15 cellular contexts compared by ENCODE assay signal in the genomic region with DNA sequence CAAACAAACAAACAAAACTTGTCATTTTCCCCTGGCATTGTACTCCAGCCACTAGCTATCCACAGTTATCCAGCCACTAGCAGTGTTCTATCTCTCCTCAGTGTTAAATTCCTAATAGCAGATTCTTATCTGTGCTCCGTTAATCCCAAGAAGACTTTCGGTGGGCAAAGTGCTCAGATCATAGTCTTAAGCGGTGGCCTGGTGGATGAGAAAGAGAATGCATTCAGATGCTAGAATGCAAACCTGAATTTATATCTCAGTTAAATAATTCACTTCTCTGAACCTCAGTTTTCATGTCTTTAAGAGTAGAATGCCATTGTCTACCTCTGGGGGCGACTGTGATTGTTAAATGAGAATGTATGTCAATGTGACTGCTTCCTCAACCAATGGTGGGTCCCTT. TPM values are rescaled to one million over a fixed set of nuclear protein-coding genes. Genes with fewer than 3 reads are reported as not detected.
DNase-seq lines count a peak whose midpoint lies in the region; ATAC-seq and TF ChIP-seq lines count a peak whose summit lies in the region.
"Had no signal": no experiment of that assay in that cellular context is flagged by ENCODE, and none has a peak within 500 bp of the region (broad histone marks: within the 10 kb centered on the region; RNA-seq: fewer than 3 reads in every experiment).

No MANE protein-coding gene starts in this region.

- H2BK12ac ChIP-seq in neuronal stem cell (ENCODE audit: low read length): no peak overlapping the region

- no peak overlapping the region for H2AK5ac ChIP-seq in neuronal stem cell (ENCODE audit: low read depth, low read length)

- BruUV-seq in OCI-LY7 (replicated peaks; lab: Mats Ljungman, UMichigan): no TSS peak

- H3K4me3 ChIP-seq in OCI-LY7 (ENCODE audit: low read depth, low read length, poor library complexity, severe bottlenecking) (no peak overlapping the region), endodermal cell (ENCODE audit: low read length) (no peak overlapping the region), neuronal stem cell (ENCODE audit: low read length in 2 of 2) (no peak overlapping the region)
- H3K4me3 ChIP-seq: A549, GM12878 had no signal

- no peak overlapping the region for H2BK15ac ChIP-seq in neuronal stem cell (ENCODE audit: low read length)

- H3K27me3 ChIP-seq in endodermal cell (ENCODE audit: control insufficient read depth, insufficient read depth, low read length, poor library complexity, severe bottlenecking) (no peaks in the 10 kb centered on the region), neuronal stem cell (ENCODE audit: control insufficient read depth in 3 of 3, insufficient read depth in 3 of 3, low read depth in 1 of 3, low read length in 3 of 3) (no peaks in the 10 kb centered on the region)
- H3K27me3 ChIP-seq: BE2C had no signal

- H3K4me2 ChIP-seq in OCI-LY7 (ENCODE audit: low read length) (no peak overlapping the region), neuronal stem cell (ENCODE audit: insufficient read depth, low read length, poor library complexity, severe bottlenecking) (no peak overlapping the region)
- H3K4me2 ChIP-seq: A549 had no signal

- WGBS in endodermal cell (ENCODE audit: insufficient coverage in 1 of 2, insufficient read length in 1 of 2), 2 experiments: 77 to 83% methylated on average over 1 to 4 of the region's 4 CpGs
- WGBS in neuronal stem cell (ENCODE audit: extremely low coverage in 2 of 2, insufficient read length in 2 of 2, insufficient replicate concordance in 1 of 2), 2 donors: no CpG with 5 or more reads among the region's 4 CpGs

- no peak overlapping the region for H3K18ac ChIP-seq in neuronal stem cell (ENCODE audit: low read length)

- H4K91ac ChIP-seq in neuronal stem cell (ENCODE audit: low read depth, low read length, poor library complexity): no peak overlapping the region

- no peaks in the 10 kb centered on the region for H3K4me1 ChIP-seq in OCI-LY7 (ENCODE audit: insufficient read depth, low read length, poor library complexity, severe bottlenecking)
- H3K4me1 ChIP-seq in endodermal cell (ENCODE audit: control insufficient read depth, insufficient read depth, low read length): no peaks in the 10 kb centered on the region
- H3K4me1 ChIP-seq in neuronal stem cell (ENCODE audit: control insufficient read depth in 2 of 2, insufficient read depth in 1 of 2, low read depth in 1 of 2, low read length in 2 of 2): peaks cover 1 to 14% of the 10 kb centered on the region in 2 donors
- H3K4me1 ChIP-seq: A549, BE2C had no signal

- H4K20me1 ChIP-seq in OCI-LY7 (ENCODE audit: insufficient read depth, low read length): no peaks in the 10 kb centered on the region

- TF ChIP-seq CTCF in OCI-LY7 (conservative IDR thresholded peaks at IDR 0.05; ENCODE audit: low read length) (peak; percentile 34; the same call in 1 of the 2 replicates), endodermal cell (conservative IDR thresholded peaks at IDR 0.05) (peak; percentile 70)

- H2BK5ac ChIP-seq in neuronal stem cell (ENCODE audit: low read length): no peak overlapping the region

- DNase-seq in OCI-LY7 (ENCODE audit: low spot score) (no peak), endodermal cell (no peak), neuronal stem cell (ENCODE audit: low spot score) (no peak), superior temporal gyrus (ENCODE audit: extremely low spot score) (no peak), NCI-H69 (lab: John Stamatoyannopoulos, UW) (no peak)
- DNase-seq: BE2C; CD4-positive, alpha-beta memory T cell; DMS79 had no signal

- H3K9me3 ChIP-seq in OCI-LY7 (ENCODE audit: low read length): no peaks in the 10 kb centered on the region
- no peaks in the 10 kb centered on the region for H3K9me3 ChIP-seq in endodermal cell (ENCODE audit: control insufficient read depth, low read length)
- no peaks in the 10 kb centered on the region for H3K9me3 ChIP-seq in neuronal stem cell (replicated peaks in 1 of 2; ENCODE audit: control insufficient read depth in 2 of 2, insufficient read depth in 1 of 2, low read depth in 1 of 2, low read length in 2 of 2)
- H3K9me3 ChIP-seq: BE2C had no signal

- no peak overlapping the region for H3K23ac ChIP-seq in neuronal stem cell (ENCODE audit: low read depth, low read length, poor library complexity)

- H3K27ac Mint-ChIP-seq in endodermal cell: no peak overlapping the region
- H3K27ac Mint-ChIP-seq: CD4-positive, alpha-beta memory T cell; IgD-negative memory B cell had no signal

- H3K4me1 Mint-ChIP-seq in endodermal cell: peaks cover 15% of the 10 kb centered on the region
- H3K4me1 Mint-ChIP-seq: CD4-positive, alpha-beta memory T cell had no signal

- H3K27ac ChIP-seq in OCI-LY7 (ENCODE audit: low read depth, low read length, poor library complexity, severe bottlenecking): no peak overlapping the region
- H3K27ac ChIP-seq in endodermal cell (ENCODE audit: low read depth, low read length): no peak overlapping the region
- no peak overlapping the region for H3K27ac ChIP-seq in neuronal stem cell (replicated peaks; ENCODE audit: low read length)
- H3K27ac ChIP-seq: A549, C4-2B had no signal

- H3K79me2 ChIP-seq in OCI-LY7 (ENCODE audit: insufficient read depth, low read depth, low read length): no peaks in the 10 kb centered on the region

- CTCF ChIA-PET in OCI-LY7 (lab: Charles Lee; ENCODE audit: unreplicated experiment): no interaction called here

- H3K4ac ChIP-seq in neuronal stem cell (ENCODE audit: low read length): no peak overlapping the region

- intact Hi-C loops in OCI-LY7 (cut with micrococcal nuclease; ENCODE audit: unreplicated experiment): no loop called here

- H3K36me3 Mint-ChIP-seq in endodermal cell (ENCODE audit: low read depth): no peaks in the 10 kb centered on the region
- H3K36me3 Mint-ChIP-seq: CD4-positive, alpha-beta memory T cell; IgD-negative memory B cell had no signal

- no peak overlapping the region for H4K8ac ChIP-seq in neuronal stem cell (ENCODE audit: low read depth, low read length)

- H3K9me2 ChIP-seq in OCI-LY7 (ENCODE audit: insufficient read depth, low read length): no peaks in the 10 kb centered on the region

- no peak for ATAC-seq in GM21526 (IDR thresholded peaks at IDR 0.05; ENCODE audit: low FRiP score, unreplicated experiment)
- ATAC-seq: A549, GM12878, HCT116 had no signal

- no peak overlapping the region for H3K14ac ChIP-seq in neuronal stem cell (ENCODE audit: low read length)

- H3K27me3 Mint-ChIP-seq in endodermal cell (ENCODE audit: insufficient read depth): no peaks in the 10 kb centered on the region

- H3K36me3 ChIP-seq in OCI-LY7 (ENCODE audit: insufficient read depth, low read length) (no peaks in the 10 kb centered on the region), endodermal cell (ENCODE audit: control insufficient read depth, insufficient read depth, low read length) (no peaks in the 10 kb centered on the region), neuronal stem cell (replicated peaks in 1 of 2; ENCODE audit: control insufficient read depth in 2 of 2, insufficient read depth in 2 of 2, low read length in 2 of 2) (no peaks in the 10 kb centered on the region)
- H3K36me3 ChIP-seq: BE2C had no signal

- H2AFZ ChIP-seq in OCI-LY7 (ENCODE audit: low read length) (no peak overlapping the region), neuronal stem cell (ENCODE audit: low read length) (peak overlapping the region; percentile 5)

- H3K79me1 ChIP-seq in neuronal stem cell (ENCODE audit: low read depth, low read length): no peaks in the 10 kb centered on the region

- peaks cover 4% of the 10 kb centered on the region for H3K9me3 Mint-ChIP-seq in endodermal cell

- no peak overlapping the region for H2BK120ac ChIP-seq in neuronal stem cell (ENCODE audit: low read depth, low read length)

- H3K9ac ChIP-seq in endodermal cell (ENCODE audit: extremely low read depth, low read length, poor library complexity, severe bottlenecking) (no peak overlapping the region), neuronal stem cell (ENCODE audit: low read depth, low read length, poor library complexity) (no peak overlapping the region)

- POLR2A ChIA-PET in OCI-LY7 (lab: Charles Lee): no interaction called here

- H3K4me3 Mint-ChIP-seq in endodermal cell: no peak overlapping the region
- H3K4me3 Mint-ChIP-seq: CD4-positive, alpha-beta memory T cell; IgD-negative memory B cell had no signal

RNA-seq across cellular contexts. Expression of a gene that starts 47.7 kb away (rescaled TPM):
- total RNA-seq in OCI-LY7 (2014; rRNA removed; shearing (Covaris generic)): not detected in 2 replicates
- total RNA-seq in OCI-LY7 (2022): not detected in 2 replicates
- 100 to 1,000 TPM; 106 to 126 TPM for total RNA-seq in endodermal cell
- 35.5 TPM for polyA plus RNA-seq in endodermal cell (2013, experiment 1 of 2)
- 35.6 TPM for polyA plus RNA-seq in endodermal cell (2013, experiment 2 of 2)
- 8.5 TPM for polyA plus RNA-seq in neuronal stem cell (2013, experiment 1 of 2)
- polyA plus RNA-seq in neuronal stem cell (2013, experiment 2 of 2): 8.4 TPM
- total RNA-seq: CD4-positive, alpha-beta memory T cell; GM12878; HT-29 had no signal
- polyA plus RNA-seq: CD4-positive, alpha-beta memory T cell; GM12878 had no signal

Comparison
In these comparisons a context has a peak if more than half of its experiments do, and no peak if none do; other contexts are left out.
1. RNA of a gene that starts 47.7 kb away (total RNA-seq): 106 to 126 TPM in endodermal cell; not detected in OCI-LY7; every median in the first group is over 100 times any median in the second.